Comparison of ENCODE assay signal across 1 cellular context in genomic region chr3:108603689-108604088, GRCh38.
TF ChIP-seq lines count a peak whose summit lies in the region.

No MANE protein-coding gene starts in this region.

TF ChIP-seq in IMR-90, 13 proteins besides CTCF, POLR2A, EP300 and RAD21:
- no peak for TF ChIP-seq NFE2L2 (IDR thresholded peaks at IDR 0.05; ENCODE audit: low read depth, low read length)
- TF ChIP-seq SMC3 (IDR thresholded peaks at IDR 0.05; ENCODE audit: low read depth, low read length): no peak
- TF ChIP-seq MAZ (IDR thresholded peaks at IDR 0.05; ENCODE audit: borderline replicate concordance, low read depth, low read length): no peak
- TF ChIP-seq, protein P1, sequence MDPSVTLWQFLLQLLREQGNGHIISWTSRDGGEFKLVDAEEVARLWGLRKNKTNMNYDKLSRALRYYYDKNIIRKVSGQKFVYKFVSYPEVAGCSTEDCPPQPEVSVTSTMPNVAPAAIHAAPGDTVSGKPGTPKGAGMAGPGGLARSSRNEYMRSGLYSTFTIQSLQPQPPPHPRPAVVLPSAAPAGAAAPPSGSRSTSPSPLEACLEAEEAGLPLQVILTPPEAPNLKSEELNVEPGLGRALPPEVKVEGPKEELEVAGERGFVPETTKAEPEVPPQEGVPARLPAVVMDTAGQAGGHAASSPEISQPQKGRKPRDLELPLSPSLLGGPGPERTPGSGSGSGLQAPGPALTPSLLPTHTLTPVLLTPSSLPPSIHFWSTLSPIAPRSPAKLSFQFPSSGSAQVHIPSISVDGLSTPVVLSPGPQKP (IDR thresholded peaks at IDR 0.05; ENCODE audit: borderline replicate concordance, low read depth, low read length): no peak
- TF ChIP-seq RCOR1 (IDR thresholded peaks at IDR 0.05; ENCODE audit: insufficient replicate concordance, low read length): no peak
- no peak for TF ChIP-seq BHLHE40 (IDR thresholded peaks at IDR 0.05; ENCODE audit: low read depth, low read length)
- no peak for TF ChIP-seq MXI1 (IDR thresholded peaks at IDR 0.05; ENCODE audit: borderline replicate concordance, low read depth, low read length)
- no peak for TF ChIP-seq FOS (IDR thresholded peaks at IDR 0.05; ENCODE audit: low read depth, low read length)
- TF ChIP-seq RFX5 (IDR thresholded peaks at IDR 0.05; ENCODE audit: low read depth, low read length): no peak
- TF ChIP-seq, protein P2, sequence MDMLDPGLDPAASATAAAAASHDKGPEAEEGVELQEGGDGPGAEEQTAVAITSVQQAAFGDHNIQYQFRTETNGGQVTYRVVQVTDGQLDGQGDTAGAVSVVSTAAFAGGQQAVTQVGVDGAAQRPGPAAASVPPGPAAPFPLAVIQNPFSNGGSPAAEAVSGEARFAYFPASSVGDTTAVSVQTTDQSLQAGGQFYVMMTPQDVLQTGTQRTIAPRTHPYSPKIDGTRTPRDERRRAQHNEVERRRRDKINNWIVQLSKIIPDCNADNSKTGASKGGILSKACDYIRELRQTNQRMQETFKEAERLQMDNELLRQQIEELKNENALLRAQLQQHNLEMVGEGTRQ (IDR thresholded peaks at IDR 0.05; ENCODE audit: low read depth, low read length): no peak
- no peak for TF ChIP-seq MAFK (IDR thresholded peaks at IDR 0.05; ENCODE audit: low read depth, low read length)
- no peak for TF ChIP-seq CEBPB (IDR thresholded peaks at IDR 0.05; ENCODE audit: low read depth, low read length)
- no peak for TF ChIP-seq CHD1 (IDR thresholded peaks at IDR 0.05; ENCODE audit: low read depth, low read length)
TF ChIP-seq in IMR-90: peak in this region for 0.
